Comparison of ENCODE assay signal across 1 cellular context in the genomic region with DNA sequence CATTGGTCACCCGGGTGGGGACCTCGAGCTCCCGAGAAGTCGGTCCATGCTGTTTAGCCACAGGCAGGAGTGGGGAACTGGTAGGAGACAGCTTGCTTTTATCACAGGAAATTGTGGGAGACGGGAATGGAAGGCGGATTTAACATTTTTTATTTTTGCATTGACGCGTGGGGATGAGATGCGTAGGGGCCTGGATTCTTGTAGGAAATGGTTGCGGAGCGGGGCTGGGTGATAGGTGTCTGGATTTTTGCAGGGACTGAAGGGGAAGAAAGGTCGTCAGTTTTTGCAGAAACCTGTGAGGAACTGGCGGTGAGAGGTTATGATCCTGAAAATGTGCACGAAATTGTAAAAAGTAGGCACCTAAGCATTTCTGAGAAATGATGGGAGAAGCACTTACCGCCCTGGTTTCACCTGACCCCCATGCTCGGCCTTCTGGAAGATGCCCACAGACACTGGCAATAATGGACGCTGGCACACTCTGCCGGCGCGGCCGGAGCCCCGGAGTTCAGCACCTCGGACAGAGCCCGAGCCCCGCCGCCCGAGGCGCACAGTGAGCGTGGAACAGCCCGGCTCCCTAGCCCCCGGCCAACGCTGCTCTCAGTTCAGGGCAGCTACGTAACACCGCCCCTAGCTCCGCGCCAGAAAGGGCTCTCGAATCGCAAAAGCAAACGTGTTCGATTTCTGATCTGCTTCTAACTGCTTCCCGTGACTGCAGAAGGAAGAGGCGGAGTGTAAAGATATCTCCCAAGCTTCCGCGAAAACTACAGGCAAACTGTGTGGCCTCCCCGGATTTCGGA.
A peak's percentile ranks its signal among the peaks of the same experiment; 100 is the strongest.
TF ChIP-seq lines count a peak whose summit lies in the region.

No MANE protein-coding gene starts in this region.

TF ChIP-seq in HepG2, 621 proteins besides CTCF, POLR2A, EP300 and RAD21 (continued from another document and continues in another):
- TF ChIP-seq, protein P1, sequence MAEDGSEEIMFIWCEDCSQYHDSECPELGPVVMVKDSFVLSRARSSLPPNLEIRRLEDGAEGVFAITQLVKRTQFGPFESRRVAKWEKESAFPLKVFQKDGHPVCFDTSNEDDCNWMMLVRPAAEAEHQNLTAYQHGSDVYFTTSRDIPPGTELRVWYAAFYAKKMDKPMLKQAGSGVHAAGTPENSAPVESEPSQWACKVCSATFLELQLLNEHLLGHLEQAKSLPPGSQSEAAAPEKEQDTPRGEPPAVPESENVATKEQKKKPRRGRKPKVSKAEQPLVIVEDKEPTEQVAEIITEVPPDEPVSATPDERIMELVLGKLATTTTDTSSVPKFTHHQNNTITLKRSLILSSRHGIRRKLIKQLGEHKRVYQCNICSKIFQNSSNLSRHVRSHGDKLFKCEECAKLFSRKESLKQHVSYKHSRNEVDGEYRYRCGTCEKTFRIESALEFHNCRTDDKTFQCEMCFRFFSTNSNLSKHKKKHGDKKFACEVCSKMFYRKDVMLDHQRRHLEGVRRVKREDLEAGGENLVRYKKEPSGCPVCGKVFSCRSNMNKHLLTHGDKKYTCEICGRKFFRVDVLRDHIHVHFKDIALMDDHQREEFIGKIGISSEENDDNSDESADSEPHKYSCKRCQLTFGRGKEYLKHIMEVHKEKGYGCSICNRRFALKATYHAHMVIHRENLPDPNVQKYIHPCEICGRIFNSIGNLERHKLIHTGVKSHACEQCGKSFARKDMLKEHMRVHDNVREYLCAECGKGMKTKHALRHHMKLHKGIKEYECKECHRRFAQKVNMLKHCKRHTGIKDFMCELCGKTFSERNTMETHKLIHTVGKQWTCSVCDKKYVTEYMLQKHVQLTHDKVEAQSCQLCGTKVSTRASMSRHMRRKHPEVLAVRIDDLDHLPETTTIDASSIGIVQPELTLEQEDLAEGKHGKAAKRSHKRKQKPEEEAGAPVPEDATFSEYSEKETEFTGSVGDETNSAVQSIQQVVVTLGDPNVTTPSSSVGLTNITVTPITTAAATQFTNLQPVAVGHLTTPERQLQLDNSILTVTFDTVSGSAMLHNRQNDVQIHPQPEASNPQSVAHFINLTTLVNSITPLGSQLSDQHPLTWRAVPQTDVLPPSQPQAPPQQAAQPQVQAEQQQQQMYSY (CRISPR knock-in tag; IDR thresholded peaks at IDR 0.05), result 0 out of 2 replicates have a peak, but pooled peaks have one; percentile 54
- TF ChIP-seq NKX3-1 (CRISPR knock-in tag; IDR thresholded peaks at IDR 0.05) (peak; percentile 80; the same call in 1 of the 2 replicates), ZNF468 (CRISPR knock-in tag; IDR thresholded peaks at IDR 0.05) (no peak), ZNF251 (CRISPR knock-in tag; IDR thresholded peaks at IDR 0.05) (no peak), MIER2 (CRISPR knock-in tag; IDR thresholded peaks at IDR 0.05) (peak; percentile 96), ZSCAN9 (CRISPR knock-in tag; IDR thresholded peaks at IDR 0.05; ENCODE audit: borderline replicate concordance) (peak; percentile 96), HMG20B (CRISPR knock-in tag; conservative IDR thresholded peaks at IDR 0.05) (no peak), MIXL1 (CRISPR knock-in tag; IDR thresholded peaks at IDR 0.05) (no peak), ZNF709 (CRISPR knock-in tag; IDR thresholded peaks at IDR 0.05) (peak; percentile 45; the same call in 1 of the 2 replicates), ISX (CRISPR knock-in tag; conservative IDR thresholded peaks at IDR 0.05) (peak; percentile 84), HOXA3 (CRISPR knock-in tag; IDR thresholded peaks at IDR 0.05) (0 out of 2 replicates have a peak, but pooled peaks have one; percentile 33), RARA (CRISPR knock-in tag; IDR thresholded peaks at IDR 0.05) (no peak), SAP130 (CRISPR knock-in tag; IDR thresholded peaks at IDR 0.05; ENCODE audit: low read depth) (peak; percentile 33; the same call in 1 of the 2 replicates), ZNF430 (CRISPR knock-in tag; IDR thresholded peaks at IDR 0.05) (no peak), ZNF607 (CRISPR knock-in tag; IDR thresholded peaks at IDR 0.05; ENCODE audit: borderline replicate concordance) (peak; percentile 77; the same call in 1 of the 2 replicates), ZNF569 (CRISPR knock-in tag; IDR thresholded peaks at IDR 0.05; ENCODE audit: borderline replicate concordance) (no peak), KDM3A (CRISPR knock-in tag; IDR thresholded peaks at IDR 0.05; ENCODE audit: low read depth) (no peak), SMARCE1 (IDR thresholded peaks at IDR 0.05; ENCODE audit: borderline replicate concordance) (no peak), SALL2 (CRISPR knock-in tag; IDR thresholded peaks at IDR 0.05) (0 out of 2 replicates have a peak, but pooled peaks have one; percentile 32), ZNF790 (CRISPR knock-in tag; IDR thresholded peaks at IDR 0.05; ENCODE audit: borderline replicate concordance) (peak; percentile 72; the same call in 1 of the 2 replicates), ZNF891 (CRISPR knock-in tag; IDR thresholded peaks at IDR 0.05) (0 out of 2 replicates have a peak, but pooled peaks have one; percentile 41), ZMYM4 (CRISPR knock-in tag; IDR thresholded peaks at IDR 0.05) (no peak), HDAC2 (CRISPR knock-in tag; IDR thresholded peaks at IDR 0.05) (0 out of 2 replicates have a peak, but pooled peaks have one; percentile 46)
- TF ChIP-seq, protein P2, sequence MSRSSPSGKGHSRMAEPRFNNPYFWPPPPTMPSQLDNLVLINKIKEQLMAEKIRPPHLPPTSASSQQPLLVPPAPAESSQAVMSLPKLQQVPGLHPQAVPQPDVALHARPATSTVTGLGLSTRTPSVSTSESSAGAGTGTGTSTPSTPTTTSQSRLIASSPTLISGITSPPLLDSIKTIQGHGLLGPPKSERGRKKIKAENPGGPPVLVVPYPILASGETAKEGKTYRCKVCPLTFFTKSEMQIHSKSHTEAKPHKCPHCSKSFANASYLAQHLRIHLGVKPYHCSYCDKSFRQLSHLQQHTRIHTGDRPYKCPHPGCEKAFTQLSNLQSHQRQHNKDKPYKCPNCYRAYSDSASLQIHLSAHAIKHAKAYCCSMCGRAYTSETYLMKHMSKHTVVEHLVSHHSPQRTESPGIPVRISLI (CRISPR knock-in tag; IDR thresholded peaks at IDR 0.05; ENCODE audit: borderline replicate concordance), result no peak
- TF ChIP-seq, protein P3, sequence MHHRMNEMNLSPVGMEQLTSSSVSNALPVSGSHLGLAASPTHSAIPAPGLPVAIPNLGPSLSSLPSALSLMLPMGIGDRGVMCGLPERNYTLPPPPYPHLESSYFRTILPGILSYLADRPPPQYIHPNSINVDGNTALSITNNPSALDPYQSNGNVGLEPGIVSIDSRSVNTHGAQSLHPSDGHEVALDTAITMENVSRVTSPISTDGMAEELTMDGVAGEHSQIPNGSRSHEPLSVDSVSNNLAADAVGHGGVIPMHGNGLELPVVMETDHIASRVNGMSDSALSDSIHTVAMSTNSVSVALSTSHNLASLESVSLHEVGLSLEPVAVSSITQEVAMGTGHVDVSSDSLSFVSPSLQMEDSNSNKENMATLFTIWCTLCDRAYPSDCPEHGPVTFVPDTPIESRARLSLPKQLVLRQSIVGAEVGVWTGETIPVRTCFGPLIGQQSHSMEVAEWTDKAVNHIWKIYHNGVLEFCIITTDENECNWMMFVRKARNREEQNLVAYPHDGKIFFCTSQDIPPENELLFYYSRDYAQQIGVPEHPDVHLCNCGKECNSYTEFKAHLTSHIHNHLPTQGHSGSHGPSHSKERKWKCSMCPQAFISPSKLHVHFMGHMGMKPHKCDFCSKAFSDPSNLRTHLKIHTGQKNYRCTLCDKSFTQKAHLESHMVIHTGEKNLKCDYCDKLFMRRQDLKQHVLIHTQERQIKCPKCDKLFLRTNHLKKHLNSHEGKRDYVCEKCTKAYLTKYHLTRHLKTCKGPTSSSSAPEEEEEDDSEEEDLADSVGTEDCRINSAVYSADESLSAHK (CRISPR knock-in tag; IDR thresholded peaks at IDR 0.05; ENCODE audit: borderline replicate concordance), result no peak
- TF ChIP-seq, protein P4, sequence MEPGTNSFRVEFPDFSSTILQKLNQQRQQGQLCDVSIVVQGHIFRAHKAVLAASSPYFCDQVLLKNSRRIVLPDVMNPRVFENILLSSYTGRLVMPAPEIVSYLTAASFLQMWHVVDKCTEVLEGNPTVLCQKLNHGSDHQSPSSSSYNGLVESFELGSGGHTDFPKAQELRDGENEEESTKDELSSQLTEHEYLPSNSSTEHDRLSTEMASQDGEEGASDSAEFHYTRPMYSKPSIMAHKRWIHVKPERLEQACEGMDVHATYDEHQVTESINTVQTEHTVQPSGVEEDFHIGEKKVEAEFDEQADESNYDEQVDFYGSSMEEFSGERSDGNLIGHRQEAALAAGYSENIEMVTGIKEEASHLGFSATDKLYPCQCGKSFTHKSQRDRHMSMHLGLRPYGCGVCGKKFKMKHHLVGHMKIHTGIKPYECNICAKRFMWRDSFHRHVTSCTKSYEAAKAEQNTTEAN (CRISPR knock-in tag; conservative IDR thresholded peaks at IDR 0.05), result peak; percentile 80; the same call in 1 of the 2 replicates
- TF ChIP-seq, protein P5, sequence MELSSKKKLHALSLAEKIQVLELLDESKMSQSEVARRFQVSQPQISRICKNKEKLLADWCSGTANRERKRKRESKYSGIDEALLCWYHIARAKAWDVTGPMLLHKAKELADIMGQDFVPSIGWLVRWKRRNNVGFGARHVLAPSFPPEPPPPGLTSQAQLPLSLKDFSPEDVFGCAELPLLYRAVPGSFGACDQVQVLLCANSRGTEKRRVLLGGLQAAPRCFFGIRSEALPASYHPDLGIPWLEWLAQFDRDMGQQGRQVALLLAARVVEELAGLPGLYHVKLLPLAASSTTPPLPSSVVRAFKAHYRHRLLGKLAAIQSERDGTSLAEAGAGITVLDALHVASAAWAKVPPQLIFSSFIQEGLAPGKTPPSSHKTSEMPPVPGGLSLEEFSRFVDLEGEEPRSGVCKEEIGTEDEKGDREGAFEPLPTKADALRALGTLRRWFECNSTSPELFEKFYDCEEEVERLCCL (CRISPR knock-in tag; IDR thresholded peaks at IDR 0.05; ENCODE audit: borderline replicate concordance), result no peak
- TF ChIP-seq, protein P6, sequence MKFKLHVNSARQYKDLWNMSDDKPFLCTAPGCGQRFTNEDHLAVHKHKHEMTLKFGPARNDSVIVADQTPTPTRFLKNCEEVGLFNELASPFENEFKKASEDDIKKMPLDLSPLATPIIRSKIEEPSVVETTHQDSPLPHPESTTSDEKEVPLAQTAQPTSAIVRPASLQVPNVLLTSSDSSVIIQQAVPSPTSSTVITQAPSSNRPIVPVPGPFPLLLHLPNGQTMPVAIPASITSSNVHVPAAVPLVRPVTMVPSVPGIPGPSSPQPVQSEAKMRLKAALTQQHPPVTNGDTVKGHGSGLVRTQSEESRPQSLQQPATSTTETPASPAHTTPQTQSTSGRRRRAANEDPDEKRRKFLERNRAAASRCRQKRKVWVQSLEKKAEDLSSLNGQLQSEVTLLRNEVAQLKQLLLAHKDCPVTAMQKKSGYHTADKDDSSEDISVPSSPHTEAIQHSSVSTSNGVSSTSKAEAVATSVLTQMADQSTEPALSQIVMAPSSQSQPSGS (CRISPR knock-in tag; IDR thresholded peaks at IDR 0.05), result peak; percentile 43; the same call in 1 of the 2 replicates
- TF ChIP-seq, protein P7, sequence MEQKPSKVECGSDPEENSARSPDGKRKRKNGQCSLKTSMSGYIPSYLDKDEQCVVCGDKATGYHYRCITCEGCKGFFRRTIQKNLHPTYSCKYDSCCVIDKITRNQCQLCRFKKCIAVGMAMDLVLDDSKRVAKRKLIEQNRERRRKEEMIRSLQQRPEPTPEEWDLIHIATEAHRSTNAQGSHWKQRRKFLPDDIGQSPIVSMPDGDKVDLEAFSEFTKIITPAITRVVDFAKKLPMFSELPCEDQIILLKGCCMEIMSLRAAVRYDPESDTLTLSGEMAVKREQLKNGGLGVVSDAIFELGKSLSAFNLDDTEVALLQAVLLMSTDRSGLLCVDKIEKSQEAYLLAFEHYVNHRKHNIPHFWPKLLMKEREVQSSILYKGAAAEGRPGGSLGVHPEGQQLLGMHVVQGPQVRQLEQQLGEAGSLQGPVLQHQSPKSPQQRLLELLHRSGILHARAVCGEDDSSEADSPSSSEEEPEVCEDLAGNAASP (CRISPR knock-in tag; IDR thresholded peaks at IDR 0.05; ENCODE audit: borderline replicate concordance), result peak; percentile 55; the same call in 1 of the 2 replicates
- TF ChIP-seq, protein P8, sequence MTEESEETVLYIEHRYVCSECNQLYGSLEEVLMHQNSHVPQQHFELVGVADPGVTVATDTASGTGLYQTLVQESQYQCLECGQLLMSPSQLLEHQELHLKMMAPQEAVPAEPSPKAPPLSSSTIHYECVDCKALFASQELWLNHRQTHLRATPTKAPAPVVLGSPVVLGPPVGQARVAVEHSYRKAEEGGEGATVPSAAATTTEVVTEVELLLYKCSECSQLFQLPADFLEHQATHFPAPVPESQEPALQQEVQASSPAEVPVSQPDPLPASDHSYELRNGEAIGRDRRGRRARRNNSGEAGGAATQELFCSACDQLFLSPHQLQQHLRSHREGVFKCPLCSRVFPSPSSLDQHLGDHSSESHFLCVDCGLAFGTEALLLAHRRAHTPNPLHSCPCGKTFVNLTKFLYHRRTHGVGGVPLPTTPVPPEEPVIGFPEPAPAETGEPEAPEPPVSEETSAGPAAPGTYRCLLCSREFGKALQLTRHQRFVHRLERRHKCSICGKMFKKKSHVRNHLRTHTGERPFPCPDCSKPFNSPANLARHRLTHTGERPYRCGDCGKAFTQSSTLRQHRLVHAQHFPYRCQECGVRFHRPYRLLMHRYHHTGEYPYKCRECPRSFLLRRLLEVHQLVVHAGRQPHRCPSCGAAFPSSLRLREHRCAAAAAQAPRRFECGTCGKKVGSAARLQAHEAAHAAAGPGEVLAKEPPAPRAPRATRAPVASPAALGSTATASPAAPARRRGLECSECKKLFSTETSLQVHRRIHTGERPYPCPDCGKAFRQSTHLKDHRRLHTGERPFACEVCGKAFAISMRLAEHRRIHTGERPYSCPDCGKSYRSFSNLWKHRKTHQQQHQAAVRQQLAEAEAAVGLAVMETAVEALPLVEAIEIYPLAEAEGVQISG (CRISPR knock-in tag; IDR thresholded peaks at IDR 0.05), result peak; percentile 54
- TF ChIP-seq, protein P9, sequence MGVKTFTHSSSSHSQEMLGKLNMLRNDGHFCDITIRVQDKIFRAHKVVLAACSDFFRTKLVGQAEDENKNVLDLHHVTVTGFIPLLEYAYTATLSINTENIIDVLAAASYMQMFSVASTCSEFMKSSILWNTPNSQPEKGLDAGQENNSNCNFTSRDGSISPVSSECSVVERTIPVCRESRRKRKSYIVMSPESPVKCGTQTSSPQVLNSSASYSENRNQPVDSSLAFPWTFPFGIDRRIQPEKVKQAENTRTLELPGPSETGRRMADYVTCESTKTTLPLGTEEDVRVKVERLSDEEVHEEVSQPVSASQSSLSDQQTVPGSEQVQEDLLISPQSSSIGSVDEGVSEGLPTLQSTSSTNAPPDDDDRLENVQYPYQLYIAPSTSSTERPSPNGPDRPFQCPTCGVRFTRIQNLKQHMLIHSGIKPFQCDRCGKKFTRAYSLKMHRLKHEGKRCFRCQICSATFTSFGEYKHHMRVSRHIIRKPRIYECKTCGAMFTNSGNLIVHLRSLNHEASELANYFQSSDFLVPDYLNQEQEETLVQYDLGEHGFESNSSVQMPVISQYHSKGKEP (CRISPR knock-in tag; IDR thresholded peaks at IDR 0.05), result peak; percentile 74; the same call in 1 of the 2 replicates
